18 cellular contexts compared by ENCODE assay signal in the genomic region with DNA sequence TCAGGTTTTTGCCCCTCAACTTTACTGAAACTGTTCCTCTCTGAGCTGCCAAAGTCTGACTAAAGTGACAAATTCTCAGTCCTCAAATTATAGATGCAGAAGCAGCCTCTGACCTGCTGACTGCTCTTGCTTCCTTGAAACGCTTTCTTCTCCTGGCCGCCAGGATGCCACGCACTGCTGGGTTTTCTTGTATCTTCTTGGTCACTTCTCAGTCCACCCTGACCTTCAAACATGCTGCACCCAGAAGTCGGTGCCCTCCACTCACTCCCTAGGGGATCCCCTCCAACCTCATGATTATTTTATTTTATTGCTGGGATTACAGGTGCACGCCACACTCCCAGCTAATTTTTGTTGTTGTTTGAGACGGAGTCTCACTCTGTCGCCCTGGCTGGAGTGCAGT. TPM values are rescaled to one million over a fixed set of nuclear protein-coding genes. Genes with fewer than 3 reads are reported as not detected.
DNase-seq lines count a peak whose midpoint lies in the region; ATAC-seq and TF ChIP-seq lines count a peak whose summit lies in the region.
"Had no signal": no experiment of that assay in that cellular context is flagged by ENCODE, and none has a peak within 500 bp of the region (broad histone marks: within the 10 kb centered on the region; RNA-seq: fewer than 3 reads in every experiment).

No MANE protein-coding gene starts in this region.

- H3K9ac ChIP-seq in mesenchymal stem cell (ENCODE audit: low read length) = no peak overlapping the region

- peak overlapping the region in 1 of 2 experiments; percentile 18 for H3K14ac ChIP-seq in mesenchymal stem cell (ENCODE audit: low read length in 2 of 2)

- H2BK15ac ChIP-seq in mesenchymal stem cell (ENCODE audit: low read depth, poor library complexity, severe bottlenecking) = peak overlapping the region; percentile 9

- no peak overlapping the region for H2BK120ac ChIP-seq in mesenchymal stem cell (ENCODE audit: low read depth, low read length)

- H3K4me2 ChIP-seq in mesenchymal stem cell (ENCODE audit: low read length, poor library complexity, severe bottlenecking) = no peak overlapping the region

- H3K27ac Mint-ChIP-seq in HFFc6 (peak overlapping the region; percentile 51), brain (peak overlapping the region in 4 of 5 experiments; percentile 46 to 80 (median 61))

- peaks cover 22 to 42% of the 10 kb centered on the region in 2 experiments for H3K36me3 ChIP-seq in mesenchymal stem cell (ENCODE audit: control insufficient read depth in 1 of 2, insufficient read depth in 2 of 2, low read depth in 1 of 2, low read length in 2 of 2)
- H3K36me3 ChIP-seq: BE2C, HAP-1 had no signal

- H3K27me3 Mint-ChIP-seq in HFFc6 (ENCODE audit: insufficient read depth) (peaks cover 4% of the 10 kb centered on the region; the same call in 1 of the 2 replicates), brain (no peaks in the 10 kb centered on the region)

- H3K23ac ChIP-seq in mesenchymal stem cell (ENCODE audit: low read length in 2 of 2) = no peak overlapping the region

- no peak overlapping the region for H3K4me3 ChIP-seq in mesenchymal stem cell (ENCODE audit: insufficient read depth in 1 of 2, low read depth in 1 of 2, low read length in 2 of 2)
- H3K4me3 ChIP-seq: HAP-1, SJSA1 had no signal

- TF ChIP-seq CTCF in HFFc6 (IDR thresholded peaks at IDR 0.05) (no peak), brain (conservative IDR thresholded peaks at IDR 0.05) (no peak)

- no peak overlapping the region for H4K91ac ChIP-seq in mesenchymal stem cell (ENCODE audit: low read length)

- no peaks in the 10 kb centered on the region for H3K9me3 ChIP-seq in mesenchymal stem cell (ENCODE audit: control insufficient read depth, low read length)
- H3K9me3 ChIP-seq: BE2C, HAP-1, SJSA1 had no signal

- H2AFZ ChIP-seq in mesenchymal stem cell (ENCODE audit: low read depth, low read length) = no peak overlapping the region

- H3K79me1 ChIP-seq in mesenchymal stem cell (replicated peaks; ENCODE audit: low read length, poor library complexity, severe bottlenecking) = peaks cover 11% of the 10 kb centered on the region

- H3K9me3 Mint-ChIP-seq in HFFc6 = no peaks in the 10 kb centered on the region
- H3K9me3 Mint-ChIP-seq in brain = peaks cover 3 to 5% (median 4%) of the 10 kb centered on the region in 5 experiments

- ATAC-seq in GM18520 (IDR thresholded peaks at IDR 0.05; ENCODE audit: unreplicated experiment) (no peak), HG03280 (IDR thresholded peaks at IDR 0.05; ENCODE audit: unreplicated experiment) (no peak), HG03342 (IDR thresholded peaks at IDR 0.05; ENCODE audit: unreplicated experiment) (no peak)

- H2BK12ac ChIP-seq in mesenchymal stem cell (ENCODE audit: low read length in 2 of 2) = no peak overlapping the region

- peaks cover 85% of the 10 kb centered on the region for H3K4me1 Mint-ChIP-seq in HFFc6 (ENCODE audit: low read depth)
- H3K4me1 Mint-ChIP-seq in brain = peaks cover 64% of the 10 kb centered on the region

- H2AK5ac ChIP-seq in mesenchymal stem cell (ENCODE audit: low read length, severe bottlenecking) = no peak overlapping the region

- H3K4me3 Mint-ChIP-seq in HFFc6 (no peak overlapping the region), brain (no peak overlapping the region)

- no peak overlapping the region for H3K27ac ChIP-seq in mesenchymal stem cell (ENCODE audit: low read length, poor library complexity, severe bottlenecking)
- H3K27ac ChIP-seq in substantia nigra (ENCODE audit: low read depth, low read length, poor library complexity, severe bottlenecking) = peak overlapping the region; percentile 99
- H3K27ac ChIP-seq: SJSA1 had no signal

- peaks cover 33% of the 10 kb centered on the region for H3K36me3 Mint-ChIP-seq in HFFc6 (ENCODE audit: low read depth)
- no peaks in the 10 kb centered on the region for H3K36me3 Mint-ChIP-seq in brain

- H3K4ac ChIP-seq in mesenchymal stem cell (ENCODE audit: low read depth in 1 of 2, low read length in 2 of 2) = no peak overlapping the region

- H3K27me3 ChIP-seq in mesenchymal stem cell (ENCODE audit: control insufficient read depth in 1 of 2, insufficient read depth in 1 of 2, low read length in 2 of 2) = no peaks in the 10 kb centered on the region
- H3K27me3 ChIP-seq: BE2C, SJSA1 had no signal

- H3K4me1 ChIP-seq in mesenchymal stem cell (ENCODE audit: control insufficient read depth, insufficient read depth, low read depth, low read length) = peaks cover 40% of the 10 kb centered on the region
- H3K4me1 ChIP-seq: HAP-1 had no signal

- no peak overlapping the region for H3K18ac ChIP-seq in mesenchymal stem cell (ENCODE audit: low read depth in 1 of 2, low read length in 2 of 2)

- no peak overlapping the region for H2BK5ac ChIP-seq in mesenchymal stem cell (ENCODE audit: low read depth, low read length, poor library complexity, severe bottlenecking)

- H4K8ac ChIP-seq in mesenchymal stem cell (ENCODE audit: low read length) = no peak overlapping the region

- DNase-seq in HFFc6 (no peak), mesenchymal stem cell (no peak), substantia nigra (lab: John Stamatoyannopoulos, UW) (no peak)
- DNase-seq: BE2C; EL; KBM-7; NCI-H1048; NCI-H2107; NCI-H226; NCI-H526; NK-92 treated with Interleukin-12 subunit alpha and Interleukin-12 subunit beta, amount 100 ng/mL, for 24 hours; OCI-M1 had no signal

- 96% methylated on average over 7 of the region's 7 CpGs for WGBS in mesenchymal stem cell

RNA-seq across cellular contexts. Expression of a gene that starts 24.7 kb away (rescaled TPM):
- total RNA-seq in HFFc6 (2021; fragmentation: NEBNext Ultra II Directional; extraction: Animal tissue kit (Norgen Biotek cat#: 25700)) = 10 to 100 TPM; 31.8 to 46.4 (median 41.3) TPM
- polyA plus RNA-seq in brain (ENCODE audit: insufficient read depth, low read depth, low replicate concordance) = 17.9 TPM
- 14.0 TPM for polyA plus RNA-seq in mesenchymal stem cell (2013, experiment 1 of 2)
- polyA plus RNA-seq in mesenchymal stem cell (2013, experiment 2 of 2) = 12.9 TPM
